In genomic region chr17:3003401-3004149, GRCh38 we compare ENCODE assay signal across 8 cellular contexts. TPM values are rescaled to one million over a fixed set of nuclear protein-coding genes. Genes with fewer than 3 reads are reported as not detected.
DNase-seq lines count a peak whose midpoint lies in the region; ATAC-seq and TF ChIP-seq lines count a peak whose summit lies in the region.

No MANE protein-coding gene starts in this region.

- ATAC-seq in GM19324 (IDR thresholded peaks at IDR 0.05; ENCODE audit: low FRiP score, unreplicated experiment) (no peak), GM21423 (IDR thresholded peaks at IDR 0.05; ENCODE audit: unreplicated experiment) (no peak)

- H3K27ac ChIP-seq in ovary: peak overlapping the region; percentile 42 to 93

- no peak for TF ChIP-seq EP300 in ovary (IDR thresholded peaks at IDR 0.05)

- peak overlapping the region; percentile 27 for H3K4me3 ChIP-seq in GM12864 (ENCODE audit: low read depth, low read length)
- no peak overlapping the region for H3K4me3 ChIP-seq in NB4 (ENCODE audit: low read depth, low read length)
- no peak overlapping the region for H3K4me3 ChIP-seq in endocrine pancreas (ENCODE audit: control insufficient read depth, insufficient read depth, low read length)
- H3K4me3 ChIP-seq in ovary: peak overlapping the region; percentile 16

- H3K27me3 ChIP-seq in endocrine pancreas (ENCODE audit: control insufficient read depth, insufficient read depth, low read length) (no peaks in the 10 kb centered on the region), ovary (no peaks in the 10 kb centered on the region)

- H3K4me1 ChIP-seq in endocrine pancreas (ENCODE audit: control insufficient read depth, insufficient read depth, low read length) (no peaks in the 10 kb centered on the region), ovary (ENCODE audit: insufficient read depth) (peaks cover 11% of the 10 kb centered on the region)

- H3K36me3 ChIP-seq in endocrine pancreas (ENCODE audit: control insufficient read depth, insufficient read depth, low read length) (peaks cover 3% of the 10 kb centered on the region), ovary (no peaks in the 10 kb centered on the region)

- DNase-seq in GM12864 (ENCODE audit: low read depth) (peak; percentile 55), NB4 (ENCODE audit: low read depth) (peak; percentile 45), ovary (peak in 3 of 5 donors; percentile 41 to 47 (median 46)), cerebellar nuclear complex (lab: John Stamatoyannopoulos, UW) (no peak), NCI-H1048 (lab: John Stamatoyannopoulos, UW) (no peak)

- intact Hi-C loops in ovary (cut with DNase I): no loop called here

- H3K9me3 ChIP-seq in endocrine pancreas (ENCODE audit: control insufficient read depth, low read length) (no peaks in the 10 kb centered on the region), ovary (no peaks in the 10 kb centered on the region)

- H3K9ac ChIP-seq in endocrine pancreas (ENCODE audit: control insufficient read depth, insufficient read depth, low read length): peak overlapping the region; percentile 42

- no peak for TF ChIP-seq CTCF in GM12864 (IDR thresholded peaks at IDR 0.05; ENCODE audit: low read depth, low read length, missing control alignments)
- TF ChIP-seq CTCF in NB4 (IDR thresholded peaks at IDR 0.05; ENCODE audit: low read depth, low read length): no peak
- TF ChIP-seq CTCF in ovary (IDR thresholded peaks at IDR 0.05): no peak

- 76 to 82% (median 79%) methylated on average over 22 of the region's 22 CpGs for WGBS in ovary, 3 donors

- no peak for TF ChIP-seq POLR2A in NB4 (IDR thresholded peaks at IDR 0.05; ENCODE audit: extremely low read depth, insufficient read length)
- no peak for TF ChIP-seq POLR2A in ovary (IDR thresholded peaks at IDR 0.05)

RNA-seq across cellular contexts. Expression of gene OR1D5, which starts 59.8 kb away (rescaled TPM):
- total RNA-seq in ovary: not detected
- polyA plus RNA-seq in ovary: not detected

Comparison
In these comparisons a context has a peak if more than half of its experiments do, and no peak if none do; other contexts are left out.
1. DNase-seq: peak in GM12864 (single experiment), NB4 (single experiment) and ovary (3 of 5); none in cerebellar nuclear complex (0 of 2) and NCI-H1048 (single experiment).
2. H3K4me3 ChIP-seq: peak in GM12864 (single experiment) and ovary (single experiment); none in NB4 (single experiment) and endocrine pancreas (single experiment).